ENCODE assay signal across 8 cellular contexts in the genomic region with DNA sequence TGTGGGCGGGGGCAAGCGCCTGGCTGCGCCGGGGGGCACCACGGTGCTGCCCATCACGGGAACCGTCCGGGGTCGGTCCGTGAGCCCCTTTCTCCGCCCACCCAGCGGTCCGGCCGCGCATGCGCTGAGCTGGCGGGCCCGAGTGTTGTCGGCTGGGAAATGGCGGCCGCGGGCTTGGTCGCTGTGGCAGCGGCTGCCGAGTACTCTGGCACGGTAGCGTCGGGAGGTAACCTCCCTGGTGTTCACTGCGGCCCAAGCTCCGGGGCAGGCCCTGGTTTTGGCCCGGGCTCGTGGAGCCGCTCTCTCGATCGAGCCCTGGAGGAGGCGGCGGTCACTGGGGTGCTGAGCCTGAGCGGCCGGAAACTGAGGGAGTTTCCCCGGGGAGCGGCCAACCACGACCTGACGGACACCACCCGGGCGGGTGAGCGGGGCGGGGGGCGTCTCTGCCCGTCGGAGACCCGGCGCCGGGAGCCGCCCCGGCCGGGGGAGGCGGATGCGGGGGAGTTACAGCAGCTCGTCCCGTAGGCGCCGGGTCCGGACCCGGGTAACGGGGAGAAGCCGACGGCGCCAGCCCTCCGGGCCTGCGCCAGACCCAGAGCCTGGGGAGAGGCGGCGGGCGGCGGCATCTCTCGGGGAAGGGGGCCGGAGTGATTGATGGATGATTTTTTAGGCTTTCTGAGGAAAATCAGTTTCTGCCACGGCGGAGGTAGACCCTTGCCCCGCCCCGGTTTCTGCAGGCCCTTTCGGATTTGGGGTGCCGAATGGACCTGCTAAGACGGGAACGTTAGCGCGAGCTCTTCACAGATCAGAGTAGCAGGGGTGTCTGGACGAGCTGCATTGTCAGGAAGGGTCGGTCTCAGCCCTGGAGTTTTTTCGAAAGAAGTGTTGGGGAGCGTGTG. TPM values are rescaled to one million over a fixed set of nuclear protein-coding genes. Genes with fewer than 3 reads are reported as not detected.
A peak's percentile ranks its signal among the peaks of the same experiment; 100 is the strongest.
DNase-seq lines count a peak whose midpoint lies in the region; ATAC-seq and TF ChIP-seq lines count a peak whose summit lies in the region.

LRCH3 (plus strand) TSS at position 135 of the 899 bp plus-strand sequence; CDS start at position 160, 25 bp downstream.

- BruUV-seq in PC-3 (replicated peaks; lab: Mats Ljungman, UMichigan) = no TSS peak

- H3K4me1 ChIP-seq in PC-3 (ENCODE audit: insufficient read depth, low read length) (peaks cover 26% of the 10 kb centered on the region), mucosa of stomach (ENCODE audit: control insufficient read depth, insufficient read depth, low read length) (peaks cover 7% of the 10 kb centered on the region)

- H3K4me3 Mint-ChIP-seq in activated T-cell treated with anti-CD3 and anti-CD28 coated beads, Interleukin-2, amount 50 U/mL, for 4 hours = peak within 1 kb of the TSS; percentile 94

- H3K27ac ChIP-seq in PC-3 (ENCODE audit: low read length) = peak within 1 kb of the TSS; percentile 75

- H3K9me3 ChIP-seq in PC-3 (ENCODE audit: low read length) = no peaks in the 10 kb centered on the region
- H3K9me3 ChIP-seq in mucosa of stomach (ENCODE audit: control insufficient read depth, low read length) = no peaks in the 10 kb centered on the region

- H3K4me1 Mint-ChIP-seq in activated T-cell treated with anti-CD3 and anti-CD28 coated beads, Interleukin-2, amount 50 U/mL, for 4 hours (ENCODE audit: low read depth) = peaks cover 48% of the 10 kb centered on the region

- peaks cover 3% of the 10 kb centered on the region for H3K36me3 Mint-ChIP-seq in activated T-cell treated with anti-CD3 and anti-CD28 coated beads, Interleukin-2, amount 50 U/mL, for 4 hours (ENCODE audit: insufficient read depth)

- POLR2A ChIA-PET in PC-3 (lab: Charles Lee; ENCODE audit: unreplicated experiment) = interaction anchor here (0.6 kb wide), 1 partner anchor 51 kb away, joined by 4 read pairs; no protein-coding TSS in a partner anchor

- no peaks in the 10 kb centered on the region for H3K9me2 ChIP-seq in PC-3 (replicated peaks; ENCODE audit: low read length)

- H3K9ac ChIP-seq in PC-3 (ENCODE audit: low read length) (peak within 1 kb of the TSS; percentile 95), mucosa of stomach (ENCODE audit: low read length) (peak within 1 kb of the TSS; percentile 94)

- H4K20me1 ChIP-seq in PC-3 (ENCODE audit: low read length) = peaks cover 17% of the 10 kb centered on the region

- intact Hi-C loops in PC-3 (cut with micrococcal nuclease) = loop anchor here (5.0 kb wide), 1 partner anchor 39 kb away; no protein-coding TSS in a partner anchor

- CTCF ChIA-PET in PC-3 (lab: Charles Lee) = no interaction called here

- DNase-seq in DMS 273 treated with DMSO at 0.1 percent for 48 hours (lab: John Stamatoyannopoulos, UW) = peak; percentile 57
- DNase-seq in HuH-7.5 (ENCODE audit: low spot score) = peak; percentile 86
- DNase-seq in PC-3 = peak; percentile 68
- peak; percentile 76 for DNase-seq in activated T-cell treated with anti-CD3 and anti-CD28 coated beads, Interleukin-2, amount 50 U/mL, for 4 hours
- DNase-seq in stimulated activated CD8-positive, alpha-beta memory T cell treated with anti-CD3 and anti-CD28 coated beads, Interleukin-4, amount 100 ng/mL, for 48 hours = peak; percentile 92

- peak within 1 kb of the TSS; percentile 84 for H3K4me2 ChIP-seq in PC-3 (ENCODE audit: low read length)

- H3K4me3 ChIP-seq in PC-3 (ENCODE audit: low read length) (peak within 1 kb of the TSS; percentile 81), mucosa of stomach (ENCODE audit: low read length) (peak within 1 kb of the TSS; percentile 94)

- ATAC-seq in GM21515 (IDR thresholded peaks at IDR 0.05; ENCODE audit: unreplicated experiment) (peak; percentile 73), PC-3 (peak; percentile 74), esophagus mucosa (peak; percentile 73)
- peak; percentile 73 to 76 for ATAC-seq in activated T-cell treated with anti-CD3 and anti-CD28 coated beads, Interleukin-2, amount 50 U/mL, for 4 hours

- H3K9me3 Mint-ChIP-seq in activated T-cell treated with anti-CD3 and anti-CD28 coated beads, Interleukin-2, amount 50 U/mL, for 4 hours = no peaks in the 10 kb centered on the region

- H2AFZ ChIP-seq in PC-3 (ENCODE audit: low read length) = peak within 1 kb of the TSS; percentile 94

- H3F3A ChIP-seq in PC-3 (ENCODE audit: low read length, unreplicated experiment) = no peaks in the 10 kb centered on the region

- H3K27me3 Mint-ChIP-seq in activated T-cell treated with anti-CD3 and anti-CD28 coated beads, Interleukin-2, amount 50 U/mL, for 4 hours (ENCODE audit: low read depth) = no peaks in the 10 kb centered on the region

- H3K27me3 ChIP-seq in PC-3 (ENCODE audit: low read length) (no peaks in the 10 kb centered on the region), mucosa of stomach (ENCODE audit: control insufficient read depth, insufficient read depth, low read length) (no peaks in the 10 kb centered on the region)

- TF ChIP-seq CTCF in PC-3 (conservative IDR thresholded peaks at IDR 0.05; ENCODE audit: low read depth, low read length) = no peak

- H3K36me3 ChIP-seq in PC-3 (ENCODE audit: low read depth, low read length) = no peaks in the 10 kb centered on the region
- no peaks in the 10 kb centered on the region for H3K36me3 ChIP-seq in mucosa of stomach (ENCODE audit: control insufficient read depth, insufficient read depth, low read length)

- H3K79me2 ChIP-seq in PC-3 (ENCODE audit: low read length) = peaks cover 51% of the 10 kb centered on the region

RNA-seq across cellular contexts. Expression of gene LRCH3, which starts in this region (rescaled TPM):
- total RNA-seq in PC-3 (2014; rRNA removed) (43.1 and 146 TPM in 2 replicates), esophagus mucosa (20.8 TPM)
- 10 to 100 TPM; 33.7 to 43.9 (median 38.5) TPM for total RNA-seq in activated T-cell treated with anti-CD3 and anti-CD28 coated beads, Interleukin-2, amount 50 U/mL, for 4 hours

Comparison
In these comparisons a context has a peak if more than half of its experiments do, and no peak if none do; other contexts are left out.
1. Peak in every context shown above with its lines: DNase-seq, ATAC-seq, H3K4me3 ChIP-seq and H3K27ac ChIP-seq.